ENCODE assay signal across 8 cellular contexts in the genomic region with DNA sequence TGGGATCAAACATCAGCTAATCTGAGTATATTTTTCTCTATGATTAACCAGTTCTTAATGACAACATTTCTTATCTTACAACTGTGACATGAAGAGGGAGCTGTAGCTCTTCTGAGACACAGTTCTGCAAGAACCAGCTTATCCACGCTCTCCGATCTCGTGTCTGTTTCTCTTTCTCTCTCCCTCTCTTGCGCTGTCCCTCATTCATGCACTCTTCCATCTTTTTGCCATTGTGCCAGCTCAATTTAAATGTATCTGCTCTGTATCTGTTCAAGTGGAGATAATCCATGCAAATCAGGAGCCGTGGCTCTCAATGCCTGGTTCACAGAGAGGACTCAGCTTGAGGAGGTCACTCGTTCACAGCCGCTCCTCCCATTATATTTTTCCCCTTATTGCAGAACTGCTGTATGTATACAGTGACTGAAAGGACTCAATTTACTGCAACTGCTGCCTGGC.
DNase-seq lines count a peak whose midpoint lies in the region; ATAC-seq, FAIRE-seq and TF ChIP-seq lines count a peak whose summit lies in the region.

No MANE protein-coding gene starts in this region.

- H3K9me3 ChIP-seq in kidney (ENCODE audit: control insufficient read depth in 1 of 2, low read length in 2 of 2) (no peaks in the 10 kb centered on the region), stomach smooth muscle (ENCODE audit: control insufficient read depth in 2 of 2, low read length in 2 of 2) (no peaks in the 10 kb centered on the region)

- H3K9ac ChIP-seq in kidney (ENCODE audit: low read length in 2 of 2) (peak overlapping the region in 1 of 2 donors; percentile 72), stomach smooth muscle (ENCODE audit: low read length in 2 of 2) (peak overlapping the region; percentile 11 to 52)

- no peaks in the 10 kb centered on the region for H3K27me3 ChIP-seq in bronchial epithelial cell (ENCODE audit: control insufficient read depth, insufficient read depth, low read length)
- no peaks in the 10 kb centered on the region for H3K27me3 ChIP-seq in stomach smooth muscle (ENCODE audit: control insufficient read depth in 1 of 2, insufficient read depth in 2 of 2, low read length in 2 of 2)

- DNase-seq in DMS114 treated with DMSO at 0.1 percent for 48 hours (lab: John Stamatoyannopoulos, UW; ENCODE audit: unreplicated experiment) (peak; percentile 99), NCI-H345 (lab: John Stamatoyannopoulos, UW) (peak; percentile 68), bronchial epithelial cell (ENCODE audit: low read depth) (peak; percentile 52), kidney (no peak)
- DNase-seq in stimulated activated naive CD8-positive, alpha-beta T cell treated with anti-CD3 and anti-CD28 coated beads, Interleukin-15, Interleukin-2, amounts not matched to agents 100 U/mL and 50 U/mL, for 24 hours, result no peak

- ATAC-seq in HG02623 (IDR thresholded peaks at IDR 0.05; ENCODE audit: unreplicated experiment) (peak; percentile 69), GM18861 (IDR thresholded peaks at IDR 0.05; ENCODE audit: unreplicated experiment) (no peak)
- no peak for ATAC-seq in stimulated activated naive CD8-positive, alpha-beta T cell treated with anti-CD3 and anti-CD28 coated beads, Interleukin-15, Interleukin-2, amounts not matched to agents 100 U/mL and 50 U/mL, for 24 hours

- FAIRE-seq in bronchial epithelial cell (lab: Jason Lieb, UNC) (peak; percentile 43), kidney (lab: Jason Lieb, UNC) (peak; percentile 38)

- peak; percentile 45 for TF ChIP-seq CTCF in bronchial epithelial cell (IDR thresholded peaks at IDR 0.05; ENCODE audit: insufficient read depth, low read length, severe bottlenecking)
- peak; percentile 54 for TF ChIP-seq CTCF in kidney (IDR thresholded peaks at IDR 0.05; ENCODE audit: borderline replicate concordance, extremely low read depth, insufficient read depth)

- intact Hi-C loops in kidney (cut with DNase I), result no loop called here

- H3K36me3 ChIP-seq in bronchial epithelial cell (ENCODE audit: control insufficient read depth, insufficient read depth, low read length) (no peaks in the 10 kb centered on the region), kidney (ENCODE audit: control insufficient read depth in 1 of 2, insufficient read depth in 2 of 2, low read length in 2 of 2) (no peaks in the 10 kb centered on the region), stomach smooth muscle (ENCODE audit: control insufficient read depth in 2 of 2, insufficient read depth in 2 of 2, low read length in 2 of 2) (no peaks in the 10 kb centered on the region)

- no peak overlapping the region for H3K27ac ChIP-seq in kidney (ENCODE audit: low read depth in 2 of 2, low read length in 2 of 2)
- H3K27ac ChIP-seq in stomach smooth muscle (ENCODE audit: low read length), result no peak overlapping the region

- H3K4me3 ChIP-seq in bronchial epithelial cell (ENCODE audit: low read depth, low read length) (peak overlapping the region; percentile 35), kidney (ENCODE audit: low read length in 2 of 2) (peak overlapping the region; percentile 89 to 91), stomach smooth muscle (ENCODE audit: low read length in 2 of 2) (peak overlapping the region; percentile 78 to 81)

- H3K4me1 ChIP-seq in kidney (ENCODE audit: control insufficient read depth in 1 of 2, insufficient read depth in 1 of 2, low read depth in 1 of 2, low read length in 2 of 2), result no peaks in the 10 kb centered on the region
- no peaks in the 10 kb centered on the region for H3K4me1 ChIP-seq in stomach smooth muscle (ENCODE audit: control insufficient read depth, insufficient read depth, low read length)

Comparison
In these comparisons a context has a peak if more than half of its experiments do, and no peak if none do; other contexts are left out.
1. DNase-seq: peak in DMS114 treated with DMSO at 0.1 percent for 48 hours (single experiment), NCI-H345 (single experiment) and bronchial epithelial cell (single experiment); none in kidney (single experiment) and stimulated activated naive CD8-positive, alpha-beta T cell treated with anti-CD3 and anti-CD28 coated beads, Interleukin-15, Interleukin-2, amounts not matched to agents 100 U/mL and 50 U/mL, for 24 hours (single experiment).
2. H3K4me3 ChIP-seq: peak in every context shown above with its lines; median percentile 90 in kidney; 80 in stomach smooth muscle; 35 in bronchial epithelial cell.